ENCODE assay signal across 17 cellular contexts in the genomic region with DNA sequence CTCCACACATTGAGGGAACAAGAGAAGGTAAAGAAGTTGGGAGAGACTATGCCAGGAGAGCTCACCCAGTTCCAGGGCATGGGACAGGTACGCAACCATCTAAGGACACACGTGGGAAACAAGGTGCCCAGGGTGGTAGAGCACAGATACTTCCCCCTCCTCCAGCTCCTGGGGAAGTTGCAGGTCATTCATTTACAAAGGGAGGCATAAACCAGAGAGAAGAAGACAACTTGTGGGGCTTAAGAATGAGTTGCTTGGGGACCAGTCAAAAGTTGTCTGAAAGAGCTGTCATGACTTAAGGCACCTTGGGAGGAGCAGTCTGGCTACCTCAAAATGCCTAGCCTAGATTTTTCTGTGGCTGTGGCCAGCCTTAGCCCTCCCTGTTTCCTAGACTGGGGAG.
DNase-seq lines count a peak whose midpoint lies in the region; ATAC-seq, FAIRE-seq and TF ChIP-seq lines count a peak whose summit lies in the region.
"Had no signal": no experiment of that assay in that cellular context is flagged by ENCODE, and none has a peak within 500 bp of the region (broad histone marks: within the 10 kb centered on the region; RNA-seq: fewer than 3 reads in every experiment).

No MANE protein-coding gene starts in this region.

- CTCF ChIA-PET in GM12878 (lab: Yijun Ruan, JAX) = no interaction called here
- CTCF ChIA-PET in activated CD4-positive, alpha-beta memory T cell treated with anti-CD3 and anti-CD28 coated beads for 36 hours (lab: Charles Lee) = no interaction called here

- H4K20me1 ChIP-seq in GM23248 (ENCODE audit: insufficient read depth) (no peaks in the 10 kb centered on the region), GM12878 (ENCODE audit: control insufficient read depth, insufficient read depth) (no peaks in the 10 kb centered on the region)

- in situ Hi-C loops in GM23248 (cut with MboI) = no loop called here
- in situ Hi-C loops in GM12878 (cut with MboI) = loop anchor here (25.0 kb wide), 1 partner anchor 1466 kb away; no protein-coding TSS in a partner anchor

- 91 to 98% methylated on average over 2 of the region's 2 CpGs for WGBS in GM23248 (ENCODE audit: low coverage in 1 of 2, low lambda C conversion rate in 2 of 2, missing lambda C conversion rate in 2 of 2), 2 experiments
- 100% methylated on average over 2 of the region's 2 CpGs for WGBS in GM12878 (ENCODE audit: insufficient coverage, insufficient replicate concordance, low lambda C conversion rate, missing lambda C conversion rate)

- H3K9me3 ChIP-seq in GM23248 (ENCODE audit: low read depth) (no peaks in the 10 kb centered on the region), GM12878 (replicated peaks; ENCODE audit: control insufficient read depth, insufficient read depth, low read length) (no peaks in the 10 kb centered on the region), mucosa of descending colon (no peaks in the 10 kb centered on the region), uterus (no peaks in the 10 kb centered on the region)

- ATAC-seq in GM12878 (peak; percentile 31), mucosa of descending colon (peak; percentile 25), GM21526 (IDR thresholded peaks at IDR 0.05; ENCODE audit: low FRiP score, unreplicated experiment) (no peak)

- no peaks in the 10 kb centered on the region for H3K9me2 ChIP-seq in GM23248 (ENCODE audit: insufficient read depth)

- RAD21 ChIA-PET in GM12878 (lab: Charles Lee; ENCODE audit: unreplicated experiment) = interaction anchor here (0.7 to 1.8 kb wide), 3 partner anchors 14 to 305 kb away, joined by 3 to 7 read pairs (median 3); no protein-coding TSS in a partner anchor

- TF ChIP-seq RAD21 in GM12878 (IDR thresholded peaks at IDR 0.05; ENCODE audit: insufficient read depth, low read depth, low read length) = no peak

- FAIRE-seq in GM12878 (lab: Jason Lieb, UNC) = no peak
- FAIRE-seq: H1 had no signal

- H3K27ac ChIP-seq in GM23248 (peak overlapping the region; percentile 76), GM12878 (ENCODE audit: control insufficient read depth, insufficient read depth) (no peak overlapping the region), uterus (peak overlapping the region; percentile 71 to 84)

- H3K36me3 ChIP-seq in GM23248 (ENCODE audit: low read depth) (no peaks in the 10 kb centered on the region), GM12878 (ENCODE audit: control insufficient read depth in 2 of 2, insufficient read depth in 2 of 2, low read length in 1 of 2) (no peaks in the 10 kb centered on the region; a peak in 1 of 4 replicates), mucosa of descending colon (ENCODE audit: low read depth) (no peaks in the 10 kb centered on the region), uterus (no peaks in the 10 kb centered on the region)

- H3K36me3 Mint-ChIP-seq in activated CD4-positive, alpha-beta memory T cell treated with anti-CD3 and anti-CD28 coated beads for 36 hours = no peaks in the 10 kb centered on the region

- no peak overlapping the region for H2AFZ ChIP-seq in GM23248
- H2AFZ ChIP-seq in GM12878 (ENCODE audit: control insufficient read depth, low read depth, low read length) = no peak overlapping the region

- peaks cover 12% of the 10 kb centered on the region for H3K4me1 Mint-ChIP-seq in activated CD4-positive, alpha-beta memory T cell treated with anti-CD3 and anti-CD28 coated beads for 36 hours (ENCODE audit: low read depth)
- H3K4me1 Mint-ChIP-seq: B cell had no signal

- TF ChIP-seq CTCF in GM12878 (IDR thresholded peaks at IDR 0.05 in 2 of 3, conservative IDR thresholded peaks at IDR 0.05 in 1 of 3; ENCODE audit: control insufficient read depth in 2 of 3, extremely low read depth in 1 of 3, insufficient read depth in 1 of 3, low read depth in 3 of 3, low read length in 3 of 3) = no peak
- TF ChIP-seq CTCF in mucosa of descending colon (IDR thresholded peaks at IDR 0.05) = no peak
- no peak for TF ChIP-seq CTCF in uterus (IDR thresholded peaks at IDR 0.05)

- H3K4me3 Mint-ChIP-seq in activated CD4-positive, alpha-beta memory T cell treated with anti-CD3 and anti-CD28 coated beads for 36 hours = no peak overlapping the region
- H3K4me3 Mint-ChIP-seq: B cell; CD4-positive, alpha-beta T cell; IgD-negative memory B cell had no signal

- TF ChIP-seq EP300 in GM12878 (IDR thresholded peaks at IDR 0.05; ENCODE audit: borderline replicate concordance in 1 of 2, control insufficient read depth in 1 of 2, low read depth in 2 of 2, low read length in 2 of 2) = no peak

- peaks cover 67% of the 10 kb centered on the region for H3F3A ChIP-seq in GM23248 (ENCODE audit: insufficient read depth)

- POLR2A ChIA-PET in GM12878 (lab: Charles Lee) = interaction anchor here (0.8 kb wide), 1 partner anchor 15 kb away, joined by 5 read pairs; no protein-coding TSS in a partner anchor
- POLR2A ChIA-PET in activated CD4-positive, alpha-beta memory T cell treated with anti-CD3 and anti-CD28 coated beads for 36 hours (lab: Charles Lee) = interaction anchor here (1.2 kb wide), 1 partner anchor 15 kb away, joined by 3 read pairs; no protein-coding TSS in a partner anchor

- no peak overlapping the region for H3K4me3 ChIP-seq in GM23248
- no peak overlapping the region for H3K4me3 ChIP-seq in GM12878
- no peak overlapping the region for H3K4me3 ChIP-seq in mucosa of descending colon
- no peak overlapping the region for H3K4me3 ChIP-seq in uterus

- no peaks in the 10 kb centered on the region for H3K79me2 ChIP-seq in GM23248 (ENCODE audit: insufficient read depth)
- H3K79me2 ChIP-seq in GM12878 (ENCODE audit: control insufficient read depth, insufficient read depth, low read length) = no peaks in the 10 kb centered on the region

- no peaks in the 10 kb centered on the region for H3K9me3 Mint-ChIP-seq in activated CD4-positive, alpha-beta memory T cell treated with anti-CD3 and anti-CD28 coated beads for 36 hours
- H3K9me3 Mint-ChIP-seq: CD4-positive, alpha-beta T cell had no signal

- H3K27me3 ChIP-seq in GM23248 (replicated peaks; ENCODE audit: insufficient read depth) = no peaks in the 10 kb centered on the region
- no peaks in the 10 kb centered on the region for H3K27me3 ChIP-seq in GM12878 (replicated peaks in 1 of 2; ENCODE audit: control insufficient read depth in 2 of 2, insufficient read depth in 2 of 2, low read length in 1 of 2)
- H3K27me3 ChIP-seq in uterus = no peaks in the 10 kb centered on the region

- intact Hi-C loops in GM12878 (cut with micrococcal nuclease; ENCODE audit: unreplicated experiment) (no loop called here), mucosa of descending colon (cut with DNase I, micrococcal nuclease) (no loop called here), uterus (cut with DNase I; ENCODE audit: low total_unique reads) (no loop called here)
- intact Hi-C loops in activated CD4-positive, alpha-beta memory T cell treated with anti-CD3 and anti-CD28 coated beads for 36 hours (cut with micrococcal nuclease) = no loop called here

- no peaks in the 10 kb centered on the region for H3K27me3 Mint-ChIP-seq in activated CD4-positive, alpha-beta memory T cell treated with anti-CD3 and anti-CD28 coated beads for 36 hours
- H3K27me3 Mint-ChIP-seq: B cell; CD4-positive, alpha-beta T cell; IgD-negative memory B cell had no signal

- H3K9ac ChIP-seq in GM23248 (0 out of 2 replicates have a peak overlapping the region, but pooled peaks have one; percentile 7), GM12878 (ENCODE audit: control insufficient read depth, insufficient read depth, low read length) (no peak overlapping the region)

- SMC1A ChIA-PET in GM12878 (lab: Charles Lee; ENCODE audit: uncharacterized antibody, unreplicated experiment) = interaction anchor here (0.6 to 5.0 kb wide), 5 partner anchors 11 to 31 kb away, joined by 3 to 35 read pairs (median 6); no protein-coding TSS in a partner anchor

- no TSS peak for BruUV-seq in GM12878 (replicated peaks; lab: Mats Ljungman, UMichigan)

- TF ChIP-seq POLR2A in GM12878 (IDR thresholded peaks at IDR 0.05; ENCODE audit: low read depth, low read length) (no peak), uterus (IDR thresholded peaks at IDR 0.05) (no peak)

- no peak overlapping the region for H3K4me2 ChIP-seq in GM23248 (ENCODE audit: unreplicated experiment)
- no peak overlapping the region for H3K4me2 ChIP-seq in GM12878 (ENCODE audit: control insufficient read depth, insufficient read depth)

- no peak overlapping the region for H3K27ac Mint-ChIP-seq in activated CD4-positive, alpha-beta memory T cell treated with anti-CD3 and anti-CD28 coated beads for 36 hours
- H3K27ac Mint-ChIP-seq: B cell; CD4-positive, alpha-beta T cell; IgD-negative memory B cell had no signal

- H3K4me1 ChIP-seq in GM23248 (ENCODE audit: insufficient read depth) (peaks cover 73% of the 10 kb centered on the region), GM12878 (ENCODE audit: control insufficient read depth, insufficient read depth, low read length) (no peaks in the 10 kb centered on the region; the same call in 1 of the 2 replicates), mucosa of descending colon (ENCODE audit: low read depth) (no peaks in the 10 kb centered on the region), uterus (peaks cover 6 to 15% of the 10 kb centered on the region in 2 donors)

- DNase-seq in GM23248 (no peak), GM12878 (ENCODE audit: low read depth, low spot score) (no peak), mucosa of descending colon (no peak), uterus (no peak), nucleus accumbens (lab: John Stamatoyannopoulos, UW) (no peak)
- DNase-seq in activated CD4-positive, alpha-beta memory T cell treated with anti-CD3 and anti-CD28 coated beads for 36 hours = no peak
- DNase-seq: Calu3; CD4-positive, alpha-beta T cell; DMS53; NCI-H1105 treated with DMSO at 0.1 percent for 48 hours; NCI-H187; NK-92 treated with Interleukin-12 subunit alpha and Interleukin-12 subunit beta, amount 100 ng/mL, for 24 hours; SHP77 treated with DMSO at 0.1 percent for 48 hours had no signal

TF ChIP-seq in GM12878, 131 proteins besides CTCF, POLR2A, EP300 and RAD21 (continues in another document):
- TF ChIP-seq NR2C2 (IDR thresholded peaks at IDR 0.05; ENCODE audit: borderline replicate concordance, control insufficient read depth, insufficient read length, low read depth) = no peak
- no peak for TF ChIP-seq FOXM1 (IDR thresholded peaks at IDR 0.05; ENCODE audit: low read depth, low read length)
- TF ChIP-seq, protein P1, sequence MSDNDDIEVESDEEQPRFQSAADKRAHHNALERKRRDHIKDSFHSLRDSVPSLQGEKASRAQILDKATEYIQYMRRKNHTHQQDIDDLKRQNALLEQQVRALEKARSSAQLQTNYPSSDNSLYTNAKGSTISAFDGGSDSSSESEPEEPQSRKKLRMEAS (IDR thresholded peaks at IDR 0.05; ENCODE audit: low read depth, low read length) = no peak
- no peak for TF ChIP-seq MTA3 (IDR thresholded peaks at IDR 0.05; ENCODE audit: borderline replicate concordance, low read length)
